Comparison of ENCODE assay signal across 18 cellular contexts in the genomic region with DNA sequence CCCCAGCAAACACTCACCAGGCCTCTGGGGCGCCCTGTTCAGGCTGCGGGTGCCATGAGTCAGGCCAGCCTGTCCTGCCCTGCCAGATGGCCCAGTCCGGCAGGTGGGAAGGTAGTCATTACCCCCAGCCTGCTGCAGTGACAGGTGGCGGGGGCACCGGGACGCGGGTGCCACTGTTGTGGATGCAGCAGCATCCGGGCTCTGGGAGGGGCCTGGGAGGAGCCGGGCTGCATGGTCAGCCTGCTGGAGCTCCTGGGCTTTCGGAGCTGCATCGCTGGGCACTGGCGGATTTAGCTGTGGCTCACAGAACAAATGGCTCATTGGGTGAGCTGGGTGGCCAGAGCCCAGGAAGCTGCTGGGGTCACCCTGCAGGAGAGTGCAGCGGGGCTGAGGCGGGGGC. TPM values are rescaled to one million over a fixed set of nuclear protein-coding genes. Genes with fewer than 3 reads are reported as not detected.
A peak's percentile ranks its signal among the peaks of the same experiment; 100 is the strongest.
DNase-seq lines count a peak whose midpoint lies in the region; ATAC-seq and TF ChIP-seq lines count a peak whose summit lies in the region.
"Had no signal": no experiment of that assay in that cellular context is flagged by ENCODE, and none has a peak within 500 bp of the region (broad histone marks: within the 10 kb centered on the region; RNA-seq: fewer than 3 reads in every experiment).

No MANE protein-coding gene starts in this region.

- TF ChIP-seq CTCF in neural progenitor cell (IDR thresholded peaks at IDR 0.05), result no peak

- no peaks in the 10 kb centered on the region for H3K27me3 ChIP-seq in neural progenitor cell
- H3K27me3 ChIP-seq: BLaER1 had no signal

- no peaks in the 10 kb centered on the region for H3K9me3 Mint-ChIP-seq in neural progenitor cell
- H3K9me3 Mint-ChIP-seq: activated naive CD8-positive, alpha-beta T cell treated with anti-CD3 and anti-CD28 coated beads for 36 hours; effector memory CD8-positive, alpha-beta T cell; neural crest cell had no signal

- no peak overlapping the region for H3K27ac Mint-ChIP-seq in neural progenitor cell
- H3K27ac Mint-ChIP-seq: activated naive CD8-positive, alpha-beta T cell treated with anti-CD3 and anti-CD28 coated beads for 36 hours; effector memory CD8-positive, alpha-beta T cell had no signal

- no peaks in the 10 kb centered on the region for H3K36me3 Mint-ChIP-seq in neural progenitor cell
- H3K36me3 Mint-ChIP-seq: activated naive CD8-positive, alpha-beta T cell treated with anti-CD3 and anti-CD28 coated beads for 36 hours had no signal

- no peaks in the 10 kb centered on the region for H3K36me3 ChIP-seq in neural progenitor cell
- H3K36me3 ChIP-seq: BLaER1 had no signal

- DNase-seq in NCI-H1694 treated with DMSO at 0.1 percent for 48 hours (lab: John Stamatoyannopoulos, UW) (peak; percentile 59), NCI-H1694 (lab: John Stamatoyannopoulos, UW) (no peak), G401 (ENCODE audit: low spot score) (peak; percentile 90), cerebellar cortex (ENCODE audit: low spot score) (peak; percentile 85), neural progenitor cell (ENCODE audit: low spot score) (no peak), superior temporal gyrus (ENCODE audit: extremely low spot score) (no peak), NCI-H1436 (lab: John Stamatoyannopoulos, UW) (no peak)
- DNase-seq: activated naive CD8-positive, alpha-beta T cell treated with anti-CD3 and anti-CD28 coated beads for 36 hours; activated T-cell treated with anti-CD3 and anti-CD28 coated beads, Interleukin-2, amount 50 U/mL, for 48 hours; effector memory CD8-positive, alpha-beta T cell; NCI-H1105; RPMI8226; stimulated activated CD4-positive, alpha-beta T cell treated with anti-CD3 and anti-CD28 coated beads, Interleukin-12 subunit alpha, Interleukin-12 subunit beta, amount 100 ng/mL, for 4 hours; stimulated activated CD8-positive, alpha-beta memory T cell treated with anti-CD3 and anti-CD28 coated beads, Interleukin-4, amount 100 ng/mL, for 48 hours had no signal

- in situ Hi-C loops in G401 (cut with HindIII; ENCODE audit: low sequenced_read_pairs), result no loop called here

- no peak overlapping the region for H3K4me3 ChIP-seq in neural progenitor cell
- H3K4me3 ChIP-seq: BLaER1 had no signal

- no peak overlapping the region for H3K4me2 ChIP-seq in neural progenitor cell

- no peak overlapping the region for H2AFZ ChIP-seq in neural progenitor cell (replicated peaks)

- no peak overlapping the region for H3K27ac ChIP-seq in neural progenitor cell
- H3K27ac ChIP-seq: BLaER1 had no signal

- no peak for ATAC-seq in HG02852 (IDR thresholded peaks at IDR 0.05; ENCODE audit: unreplicated experiment)
- ATAC-seq: effector memory CD8-positive, alpha-beta T cell had no signal

- H3K4me1 ChIP-seq in neural progenitor cell, result peaks cover 6% of the 10 kb centered on the region

- H3K4me3 Mint-ChIP-seq in neural progenitor cell, result no peak overlapping the region
- H3K4me3 Mint-ChIP-seq: activated naive CD8-positive, alpha-beta T cell treated with anti-CD3 and anti-CD28 coated beads for 36 hours; effector memory CD8-positive, alpha-beta T cell; neural crest cell had no signal

- peaks cover 2% of the 10 kb centered on the region for H3K27me3 Mint-ChIP-seq in neural progenitor cell (ENCODE audit: insufficient read depth, low read depth)
- H3K27me3 Mint-ChIP-seq: activated naive CD8-positive, alpha-beta T cell treated with anti-CD3 and anti-CD28 coated beads for 36 hours; effector memory CD8-positive, alpha-beta T cell had no signal

- H3K9me3 ChIP-seq in neural progenitor cell (ENCODE audit: low read depth), result no peaks in the 10 kb centered on the region
- H3K9me3 ChIP-seq: BLaER1 had no signal

- H4K20me1 ChIP-seq in neural progenitor cell (ENCODE audit: low read depth), result peaks cover 21% of the 10 kb centered on the region

- H3K9ac ChIP-seq in neural progenitor cell, result peak overlapping the region; percentile 35
- H3K9ac ChIP-seq: BLaER1 had no signal

- H3F3A ChIP-seq in neural progenitor cell (ENCODE audit: low read depth), result no peaks in the 10 kb centered on the region

- H3K4me1 Mint-ChIP-seq in neural progenitor cell, result peaks cover 3% of the 10 kb centered on the region
- H3K4me1 Mint-ChIP-seq: activated naive CD8-positive, alpha-beta T cell treated with anti-CD3 and anti-CD28 coated beads for 36 hours; neural crest cell had no signal

- no peaks in the 10 kb centered on the region for H3K79me2 ChIP-seq in neural progenitor cell (ENCODE audit: low read depth)

RNA-seq across cellular contexts. Expression of a gene that starts 13.5 kb away (rescaled TPM):
- 10.6 and 14.4 TPM in 2 replicates for total RNA-seq in G401 (2014; rRNA removed; shearing (Covaris generic))
- 3.0 and 13.7 TPM in 2 replicates for total RNA-seq in neural progenitor cell (ENCODE audit: low replicate concordance)

RNA-seq across cellular contexts. Expression of a gene that starts 46.1 kb away (rescaled TPM):
- total RNA-seq in G401 (2014; rRNA removed; shearing (Covaris generic)), result not detected in 2 replicates
- not detected in 2 replicates for total RNA-seq in neural progenitor cell (ENCODE audit: low replicate concordance)
- total RNA-seq: activated CD8-positive, alpha-beta memory T cell treated with anti-CD3 and anti-CD28 coated beads for 36 hours; activated naive CD8-positive, alpha-beta T cell treated with anti-CD3 and anti-CD28 coated beads for 36 hours had no signal

Comparison
In these comparisons a context has a peak if more than half of its experiments do, and no peak if none do; other contexts are left out.
1. DNase-seq: peak in NCI-H1694 treated with DMSO at 0.1 percent for 48 hours (single experiment), G401 (single experiment) and cerebellar cortex (single experiment); none in NCI-H1694 (single experiment), neural progenitor cell (single experiment), superior temporal gyrus (single experiment) and NCI-H1436 (single experiment).